Comparison of ENCODE assay signal across 10 cellular contexts in the genomic region with DNA sequence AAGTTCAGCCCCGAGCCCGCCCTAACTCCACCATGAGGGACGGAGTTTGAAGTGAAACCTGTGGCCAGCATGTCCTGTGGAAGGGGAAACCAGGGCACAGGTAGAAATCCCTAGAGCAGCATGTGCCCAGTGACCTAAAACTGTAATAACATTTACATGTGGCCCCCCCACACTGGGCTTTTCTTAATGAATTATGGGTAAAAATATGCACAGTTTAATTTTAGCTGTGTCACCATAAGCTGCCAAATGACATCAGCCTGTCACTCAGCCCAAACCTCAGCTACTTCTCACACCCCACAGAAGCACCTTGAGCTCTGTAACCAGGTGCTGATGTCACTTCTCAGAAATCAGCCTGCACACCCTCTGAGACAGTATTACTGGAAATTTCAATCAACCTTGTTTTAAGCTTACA.
DNase-seq lines count a peak whose midpoint lies in the region; ATAC-seq and TF ChIP-seq lines count a peak whose summit lies in the region.
"Had no signal": no experiment of that assay in that cellular context is flagged by ENCODE, and none has a peak within 500 bp of the region (broad histone marks: within the 10 kb centered on the region; RNA-seq: fewer than 3 reads in every experiment).

No MANE protein-coding gene starts in this region.

- H3K4me1 ChIP-seq in KMS-11 (ENCODE audit: low read depth, poor library complexity, severe bottlenecking) = peaks cover 19% of the 10 kb centered on the region

- POLR2A ChIA-PET in RWPE1 (lab: Yijun Ruan, JAX; ENCODE audit: low non-redundant PET) = no interaction called here

- no peaks in the 10 kb centered on the region for H3K79me2 ChIP-seq in KMS-11 (ENCODE audit: insufficient read depth, low read depth)

- no peak overlapping the region for H3K4me3 ChIP-seq in KMS-11 (IDR thresholded peaks at IDR 0.05; ENCODE audit: insufficient read depth, low read depth, low read length)
- H3K4me3 ChIP-seq: cardiac muscle cell, right lobe of liver had no signal

- H4K20me1 ChIP-seq in KMS-11 (ENCODE audit: insufficient read depth) = no peaks in the 10 kb centered on the region

- H3K4me2 ChIP-seq in KMS-11 = peak overlapping the region; percentile 68; the same call in 1 of the 2 replicates

- H3K27ac ChIP-seq in KMS-11 = no peak overlapping the region
- no peak overlapping the region for H3K27ac ChIP-seq in RWPE1
- H3K27ac ChIP-seq: cardiac muscle cell, right lobe of liver had no signal

- TF ChIP-seq CTCF in KMS-11 (conservative IDR thresholded peaks at IDR 0.05; ENCODE audit: low read depth, low read length) = no peak
- TF ChIP-seq CTCF in RWPE1 (conservative IDR thresholded peaks at IDR 0.05; ENCODE audit: low read depth) = no peak

- H3K36me3 ChIP-seq in KMS-11 (ENCODE audit: insufficient read depth) = no peaks in the 10 kb centered on the region
- H3K36me3 ChIP-seq: cardiac muscle cell, right lobe of liver had no signal

- ATAC-seq in GM19351 (IDR thresholded peaks at IDR 0.05; ENCODE audit: unreplicated experiment) (peak; percentile 71), HG03571 (IDR thresholded peaks at IDR 0.05; ENCODE audit: unreplicated experiment) (no peak)
- ATAC-seq: right lobe of liver had no signal

- H3K9ac ChIP-seq in KMS-11 = no peak overlapping the region

- H3K27me3 ChIP-seq in KMS-11 (ENCODE audit: insufficient read depth, low read depth) = peaks cover 26% of the 10 kb centered on the region
- H3K27me3 ChIP-seq: right lobe of liver had no signal

- H2AFZ ChIP-seq in KMS-11 (ENCODE audit: low read depth) = 0 out of 2 replicates have a peak overlapping the region, but pooled peaks have one; percentile 15

- DNase-seq in activated T-helper 1 cell treated with Interleukin-2 at 50 U/mL for 16 hours (ENCODE audit: low read depth) = peak; percentile 46
- peak; percentile 61 for DNase-seq in stimulated activated CD4-positive, alpha-beta T cell treated with anti-CD3 and anti-CD28 coated beads, Interleukin-12 subunit alpha, Interleukin-12 subunit beta, amount 100 ng/mL, for 4 hours
- DNase-seq in epidermal melanocyte (ENCODE audit: insufficient read length, low spot score) = no peak
- DNase-seq in RWPE1 (ENCODE audit: low spot score) = no peak
- no peak for DNase-seq in DMS79 (lab: John Stamatoyannopoulos, UW)

- CTCF ChIA-PET in RWPE1 (lab: Yijun Ruan, JAX) = interaction anchor here (1.6 kb wide), 1 partner anchor 36 kb away, joined by 6 read pairs; no protein-coding TSS in a partner anchor

Comparison
In these comparisons a context has a peak if more than half of its experiments do, and no peak if none do; other contexts are left out.
1. DNase-seq: peak in activated T-helper 1 cell treated with Interleukin-2 at 50 U/mL for 16 hours (single experiment) and stimulated activated CD4-positive, alpha-beta T cell treated with anti-CD3 and anti-CD28 coated beads, Interleukin-12 subunit alpha, Interleukin-12 subunit beta, amount 100 ng/mL, for 4 hours (single experiment); none in epidermal melanocyte (single experiment), RWPE1 (single experiment) and DMS79 (single experiment).